Comparison of ENCODE assay signal across 8 cellular contexts in genomic region chr15:65028921-65029735, GRCh38. TPM values are rescaled to one million over a fixed set of nuclear protein-coding genes. Genes with fewer than 3 reads are reported as not detected.
DNase-seq lines count a peak whose midpoint lies in the region; ATAC-seq and TF ChIP-seq lines count a peak whose summit lies in the region.

TSS of gene MTFMT (minus strand) at chr15:65029639. CDS start at chr15:65029613, 26 bp downstream.

- H3K4me3 ChIP-seq in BE2C (ENCODE audit: low read depth, low read length) (peak within 1 kb of the TSS; percentile 75), endodermal cell (ENCODE audit: low read length) (peak within 1 kb of the TSS; percentile 92)

- H3K27ac Mint-ChIP-seq in endodermal cell = no peak within 1 kb of the TSS
- peak within 1 kb of the TSS; percentile 3 for H3K27ac Mint-ChIP-seq in mesothelial cell of epicardium

- H3K4me1 Mint-ChIP-seq in endodermal cell = peaks cover 16% of the 10 kb centered on the region
- H3K4me1 Mint-ChIP-seq in mesothelial cell of epicardium = peaks cover 15% of the 10 kb centered on the region

- DNase-seq in BE2C (peak; percentile 97), NOMO-1 treated with dmso at 0.1 percent for 144 hours (lab: John Stamatoyannopoulos, UW; ENCODE audit: unreplicated experiment) (peak; percentile 45), endodermal cell (peak; percentile 97), mesothelial cell of epicardium (ENCODE audit: low spot score in 2 of 2, unreplicated experiment in 2 of 2) (peak; percentile 84 to 88)
- peak; percentile 66 for DNase-seq in activated CD8-positive, alpha-beta memory T cell treated with anti-CD3 and anti-CD28 coated beads, Interleukin-2, amount 50 U/mL, for 1 hour (ENCODE audit: extremely low read depth)
- DNase-seq in stimulated activated CD8-positive, alpha-beta memory T cell treated with anti-CD3 and anti-CD28 coated beads, Interleukin-15, amount 100 ng/mL, for 24 hours (ENCODE audit: low read depth) = peak; percentile 86

- H3K27me3 ChIP-seq in BE2C = no peaks in the 10 kb centered on the region
- no peaks in the 10 kb centered on the region for H3K27me3 ChIP-seq in endodermal cell (ENCODE audit: control insufficient read depth, insufficient read depth, low read length, poor library complexity, severe bottlenecking)

- H3K36me3 ChIP-seq in BE2C (peaks cover 9% of the 10 kb centered on the region; the same call in 1 of the 2 replicates), endodermal cell (ENCODE audit: control insufficient read depth, insufficient read depth, low read length) (peaks cover 9% of the 10 kb centered on the region)

- H3K27ac ChIP-seq in endodermal cell (ENCODE audit: low read depth, low read length) = no peak within 1 kb of the TSS

- H3K9me3 Mint-ChIP-seq in endodermal cell (no peaks in the 10 kb centered on the region), mesothelial cell of epicardium (no peaks in the 10 kb centered on the region)

- 0 to 4% methylated on average over 6 to 73 of the region's 73 CpGs for WGBS in endodermal cell (ENCODE audit: insufficient coverage in 1 of 2, insufficient read length in 1 of 2), 2 experiments

- H3K4me3 Mint-ChIP-seq in endodermal cell = peak within 1 kb of the TSS; percentile 78
- peak within 1 kb of the TSS; percentile 71 for H3K4me3 Mint-ChIP-seq in mesothelial cell of epicardium

- peaks cover 16% of the 10 kb centered on the region for H3K36me3 Mint-ChIP-seq in endodermal cell (ENCODE audit: low read depth)
- peaks cover 11% of the 10 kb centered on the region for H3K36me3 Mint-ChIP-seq in mesothelial cell of epicardium

- peaks cover 4% of the 10 kb centered on the region; the same call in 1 of the 2 replicates for H3K4me1 ChIP-seq in BE2C
- no peaks in the 10 kb centered on the region for H3K4me1 ChIP-seq in endodermal cell (ENCODE audit: control insufficient read depth, insufficient read depth, low read length)

- peaks cover 5% of the 10 kb centered on the region for H3K27me3 Mint-ChIP-seq in endodermal cell (ENCODE audit: insufficient read depth)
- peaks cover 8% of the 10 kb centered on the region for H3K27me3 Mint-ChIP-seq in mesothelial cell of epicardium (ENCODE audit: low read depth)

- TF ChIP-seq CTCF in BE2C (IDR thresholded peaks at IDR 0.05; ENCODE audit: low read depth, low read length) (0 out of 2 replicates have a peak, but pooled peaks have one; percentile 9), endodermal cell (conservative IDR thresholded peaks at IDR 0.05) (peak; percentile 33), mesothelial cell of epicardium (IDR thresholded peaks at IDR 0.05; ENCODE audit: unreplicated experiment) (no peak)

- H3K9ac ChIP-seq in endodermal cell (ENCODE audit: extremely low read depth, low read length, poor library complexity, severe bottlenecking) = peak within 1 kb of the TSS; percentile 73

- peak; percentile 69 for ATAC-seq in GM19043 (IDR thresholded peaks at IDR 0.05; ENCODE audit: low read depth, unreplicated experiment)
- peak; percentile 44 for ATAC-seq in HG03469 (IDR thresholded peaks at IDR 0.05; ENCODE audit: unreplicated experiment)

- H3K9me3 ChIP-seq in BE2C (no peaks in the 10 kb centered on the region), endodermal cell (ENCODE audit: control insufficient read depth, low read length) (no peaks in the 10 kb centered on the region)

RNA-seq across cellular contexts. Expression of gene MTFMT, which starts in this region (rescaled TPM):
- polyA plus RNA-seq in BE2C (2012; ENCODE audit: insufficient read depth, insufficient read length, low read depth) = 11.1 TPM
- total RNA-seq in endodermal cell (10 to 100 TPM; 17.8 to 23.2 TPM), mesothelial cell of epicardium (15.8 to 20.0 TPM (median 17.8 TPM) in 3 replicates)
- polyA plus RNA-seq in endodermal cell (2013, experiment 1 of 2) = 9.9 TPM
- 9.7 TPM for polyA plus RNA-seq in endodermal cell (2013, experiment 2 of 2)

Comparison
In these comparisons a context has a peak if more than half of its experiments do, and no peak if none do; other contexts are left out.
1. DNase-seq: peak in every context shown above with its lines; median percentile 97 in BE2C; 97 in endodermal cell; 86 in mesothelial cell of epicardium; 86 in stimulated activated CD8-positive, alpha-beta memory T cell treated with anti-CD3 and anti-CD28 coated beads, Interleukin-15, amount 100 ng/mL, for 24 hours; 66 in activated CD8-positive, alpha-beta memory T cell treated with anti-CD3 and anti-CD28 coated beads, Interleukin-2, amount 50 U/mL, for 1 hour; 45 in NOMO-1 treated with dmso at 0.1 percent for 144 hours.